Comparison of ENCODE assay signal across 15 cellular contexts in the genomic region with DNA sequence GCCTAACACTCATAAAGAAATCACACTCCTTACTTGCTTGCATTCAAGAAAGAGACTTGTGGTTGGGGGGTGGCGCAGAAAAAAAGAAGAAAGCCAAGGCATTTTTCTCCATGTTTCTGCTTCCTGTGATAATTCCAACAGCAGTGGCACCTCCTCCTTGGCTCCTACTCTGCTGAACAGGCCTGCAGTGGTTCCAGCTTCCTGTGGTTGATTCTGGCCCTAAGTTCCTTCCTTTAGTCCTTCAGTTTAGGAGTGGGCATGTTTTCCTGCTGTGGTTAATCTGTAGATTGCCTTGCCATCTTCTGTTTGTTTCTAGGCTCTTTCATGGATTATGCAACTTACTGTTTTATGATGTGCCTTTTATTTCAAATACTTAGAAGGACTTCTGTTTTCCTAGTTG.
A peak's percentile ranks its signal among the peaks of the same experiment; 100 is the strongest.
DNase-seq lines count a peak whose midpoint lies in the region; ATAC-seq and TF ChIP-seq lines count a peak whose summit lies in the region.
"Had no signal": no experiment of that assay in that cellular context is flagged by ENCODE, and none has a peak within 500 bp of the region (broad histone marks: within the 10 kb centered on the region; RNA-seq: fewer than 3 reads in every experiment).

No MANE protein-coding gene starts in this region.

- H2BK5ac ChIP-seq in H9 (ENCODE audit: insufficient read length, low read length): no peak overlapping the region

- no peak overlapping the region; the same call in 1 of the 2 replicates for H3K4me3 ChIP-seq in SK-N-MC
- no peak overlapping the region for H3K4me3 ChIP-seq in choroid plexus epithelial cell (ENCODE audit: low read depth, low read length)
- no peak overlapping the region for H3K4me3 ChIP-seq in smooth muscle cell
- H3K4me3 ChIP-seq in naive thymus-derived CD4-positive, alpha-beta T cell (ENCODE audit: low read length): no peak overlapping the region
- H3K4me3 ChIP-seq: PC-9 had no signal

- no peak for DNase-seq in H9
- DNase-seq in SK-N-MC (ENCODE audit: low read depth, low spot score): peak; percentile 32
- peak; percentile 0 for DNase-seq in choroid plexus epithelial cell (ENCODE audit: low read depth)
- DNase-seq in smooth muscle cell (lab: John Stamatoyannopoulos, UW; ENCODE audit: unreplicated experiment): no peak
- no peak for DNase-seq in nucleus accumbens (lab: John Stamatoyannopoulos, UW)
- no peak for DNase-seq in AG20443 (ENCODE audit: low spot score)
- no peak for DNase-seq in naive thymus-derived CD4-positive, alpha-beta T cell
- DNase-seq: ACHN; CD8-positive, alpha-beta memory T cell; DND-41; GOT3; MV-4-11; NCI-H2107; NCI-H345 had no signal

- no peaks in the 10 kb centered on the region for H3K27me3 ChIP-seq in H9 (ENCODE audit: insufficient read depth, low read length)
- no peaks in the 10 kb centered on the region for H3K27me3 ChIP-seq in smooth muscle cell (ENCODE audit: low read depth)
- no peaks in the 10 kb centered on the region for H3K27me3 ChIP-seq in naive thymus-derived CD4-positive, alpha-beta T cell (ENCODE audit: control insufficient read depth in 2 of 2, insufficient read depth in 2 of 2, low read length in 2 of 2)

- no peak overlapping the region for H3K14ac ChIP-seq in H9 (ENCODE audit: insufficient read depth, low read length)

- no peak overlapping the region for H3K9ac ChIP-seq in H9 (ENCODE audit: extremely low read depth, insufficient read length, low read length)
- H3K9ac ChIP-seq in SK-N-MC (ENCODE audit: insufficient read length): no peak overlapping the region
- no peak overlapping the region for H3K9ac ChIP-seq in smooth muscle cell (ENCODE audit: low read depth)

- H3K36me3 Mint-ChIP-seq in H9 (ENCODE audit: insufficient read depth in 1 of 3, low read depth in 3 of 3): no peaks in the 10 kb centered on the region
- H3K36me3 Mint-ChIP-seq in naive thymus-derived CD4-positive, alpha-beta T cell: no peaks in the 10 kb centered on the region
- H3K36me3 Mint-ChIP-seq: CD8-positive, alpha-beta memory T cell had no signal

- no peak for ATAC-seq in naive thymus-derived CD4-positive, alpha-beta T cell

- H3K79me2 ChIP-seq in H9 (ENCODE audit: insufficient read depth, low read length) (no peaks in the 10 kb centered on the region), smooth muscle cell (ENCODE audit: low read depth) (no peaks in the 10 kb centered on the region)

- H3K4me1 ChIP-seq in H9 (ENCODE audit: insufficient read depth, low read length) (no peaks in the 10 kb centered on the region), smooth muscle cell (ENCODE audit: low read depth) (peaks cover 5% of the 10 kb centered on the region)
- no peaks in the 10 kb centered on the region for H3K4me1 ChIP-seq in naive thymus-derived CD4-positive, alpha-beta T cell (ENCODE audit: control insufficient read depth in 2 of 2, insufficient read depth in 2 of 2, low read length in 2 of 2)

- H4K5ac ChIP-seq in H9 (ENCODE audit: insufficient read length, low read depth, low read length): no peak overlapping the region

- H3K23ac ChIP-seq in H9 (ENCODE audit: insufficient read length, low read depth, low read length): no peak overlapping the region

- H3K9me3 ChIP-seq in H9 (ENCODE audit: control insufficient read depth, low read depth, low read length): no peaks in the 10 kb centered on the region
- no peaks in the 10 kb centered on the region for H3K9me3 ChIP-seq in SK-N-MC (ENCODE audit: low read depth, low read length)
- H3K9me3 ChIP-seq in smooth muscle cell (replicated peaks; ENCODE audit: low read depth): no peaks in the 10 kb centered on the region
- no peaks in the 10 kb centered on the region for H3K9me3 ChIP-seq in naive thymus-derived CD4-positive, alpha-beta T cell (ENCODE audit: control insufficient read depth in 2 of 3, low read length in 3 of 3)

- no peak overlapping the region for H2AK5ac ChIP-seq in H9 (ENCODE audit: insufficient read length, low read length)

- H2AFZ ChIP-seq in H9 (ENCODE audit: low read length) (no peak overlapping the region), smooth muscle cell (ENCODE audit: low read depth) (no peak overlapping the region)
- H2AFZ ChIP-seq: PC-9 had no signal

- H3K4me2 ChIP-seq in H9 (ENCODE audit: insufficient read depth, insufficient read length, low read length) (no peak overlapping the region), smooth muscle cell (peak overlapping the region; percentile 14)
- H3K4me2 ChIP-seq: PC-9 had no signal

- no peak overlapping the region for H3T11ph ChIP-seq in H9 (ENCODE audit: low read length)

- CTCF ChIA-PET in naive thymus-derived CD4-positive, alpha-beta T cell (lab: Charles Lee): no interaction called here

- H3K36me3 ChIP-seq in SK-N-MC (ENCODE audit: insufficient read depth, low read length) (no peaks in the 10 kb centered on the region), smooth muscle cell (ENCODE audit: low read depth) (no peaks in the 10 kb centered on the region)
- no peaks in the 10 kb centered on the region for H3K36me3 ChIP-seq in naive thymus-derived CD4-positive, alpha-beta T cell (ENCODE audit: control insufficient read depth in 2 of 3, insufficient read depth in 3 of 3, low read length in 3 of 3)

- TF ChIP-seq CTCF in H9 (conservative IDR thresholded peaks at IDR 0.05): no peak
- no peak for TF ChIP-seq CTCF in choroid plexus epithelial cell (conservative IDR thresholded peaks at IDR 0.05; ENCODE audit: low read depth, low read length)
- no peak for TF ChIP-seq CTCF in smooth muscle cell (IDR thresholded peaks at IDR 0.05; ENCODE audit: borderline replicate concordance, insufficient read depth, poor library complexity, severe bottlenecking)

- no peaks in the 10 kb centered on the region for H3K9me3 Mint-ChIP-seq in H9
- peaks cover 0 to 29% (median 5%) of the 10 kb centered on the region in 11 donors for H3K9me3 Mint-ChIP-seq in naive thymus-derived CD4-positive, alpha-beta T cell

- H3K27me3 Mint-ChIP-seq in H9 (ENCODE audit: low read depth): no peaks in the 10 kb centered on the region
- no peaks in the 10 kb centered on the region for H3K27me3 Mint-ChIP-seq in naive thymus-derived CD4-positive, alpha-beta T cell

- H4K8ac ChIP-seq in H9 (replicated peaks; ENCODE audit: insufficient read length, low read depth, low read length): no peak overlapping the region

- no peak overlapping the region for H3K4ac ChIP-seq in H9 (ENCODE audit: low read depth, low read length)

- no peak overlapping the region for H3K18ac ChIP-seq in H9 (ENCODE audit: insufficient read length, low read depth, low read length)

- H3K4me3 Mint-ChIP-seq in H9: no peak overlapping the region
- H3K4me3 Mint-ChIP-seq in naive thymus-derived CD4-positive, alpha-beta T cell: no peak overlapping the region
- H3K4me3 Mint-ChIP-seq: CD8-positive, alpha-beta memory T cell had no signal

- no peaks in the 10 kb centered on the region for H3F3A ChIP-seq in smooth muscle cell (ENCODE audit: low read depth)

- H3K4me1 Mint-ChIP-seq in H9: peaks cover 7 to 20% of the 10 kb centered on the region in 2 experiments
- no peaks in the 10 kb centered on the region for H3K4me1 Mint-ChIP-seq in naive thymus-derived CD4-positive, alpha-beta T cell
- H3K4me1 Mint-ChIP-seq: CD8-positive, alpha-beta memory T cell had no signal

- H2BK20ac ChIP-seq in H9 (ENCODE audit: low read depth, low read length, poor library complexity, severe bottlenecking): no peak overlapping the region

- H4K20me1 ChIP-seq in H9 (ENCODE audit: control insufficient read depth, insufficient read depth, insufficient read length) (no peaks in the 10 kb centered on the region), smooth muscle cell (ENCODE audit: low read depth) (no peaks in the 10 kb centered on the region)

- POLR2A ChIA-PET in naive thymus-derived CD4-positive, alpha-beta T cell (lab: Charles Lee): no interaction called here

- H3K27ac ChIP-seq in H9 (ENCODE audit: insufficient read length, low read depth, low read length) (no peak overlapping the region), SK-N-MC (no peak overlapping the region), smooth muscle cell (ENCODE audit: low read depth) (peak overlapping the region; percentile 36)
- no peak overlapping the region for H3K27ac ChIP-seq in naive thymus-derived CD4-positive, alpha-beta T cell (ENCODE audit: low read depth, low read length)
- H3K27ac ChIP-seq: PC-9 had no signal

- no peak overlapping the region for H3K56ac ChIP-seq in H9 (ENCODE audit: insufficient read length, low read depth, low read length)

- no peak overlapping the region for H2BK120ac ChIP-seq in H9 (ENCODE audit: low read depth, low read length, poor library complexity, severe bottlenecking)

- H2BK15ac ChIP-seq in H9 (ENCODE audit: low read depth, low read length): 0 out of 2 replicates have a peak overlapping the region, but pooled peaks have one; percentile 80

- no peaks in the 10 kb centered on the region for H3K23me2 ChIP-seq in H9 (ENCODE audit: insufficient read length, low read depth, low read length, poor library complexity, severe bottlenecking)

- no peak overlapping the region; a peak in 1 of 7 replicates for H3K27ac Mint-ChIP-seq in H9
- no peak overlapping the region for H3K27ac Mint-ChIP-seq in naive thymus-derived CD4-positive, alpha-beta T cell
- H3K27ac Mint-ChIP-seq: CD8-positive, alpha-beta memory T cell had no signal

- intact Hi-C loops in naive thymus-derived CD4-positive, alpha-beta T cell (cut with micrococcal nuclease): no loop called here

- H2BK12ac ChIP-seq in H9 (ENCODE audit: insufficient read length, low read depth, low read length): no peak overlapping the region

- no peak overlapping the region for H4K91ac ChIP-seq in H9 (ENCODE audit: insufficient read length, low read depth, low read length)

- WGBS in H9 (ENCODE audit: extremely low coverage, insufficient read length, low lambda C conversion rate): no CpG with 5 or more reads among the region's 1 CpG
- WGBS in smooth muscle cell (ENCODE audit: low lambda C conversion rate): 62% methylated on average over 1 of the region's 1 CpG

- H3K79me1 ChIP-seq in H9 (ENCODE audit: insufficient read depth, low read depth, low read length, poor library complexity, severe bottlenecking): no peaks in the 10 kb centered on the region

Comparison
In these comparisons a context has a peak if more than half of its experiments do, and no peak if none do; other contexts are left out.
1. DNase-seq: peak in SK-N-MC (single experiment) and choroid plexus epithelial cell (single experiment); none in H9 (single experiment), smooth muscle cell (single experiment), nucleus accumbens (0 of 56), AG20443 (single experiment) and naive thymus-derived CD4-positive, alpha-beta T cell (0 of 9).